In genomic region chr3:31103623-31104180, GRCh38 we compare ENCODE assay signal across 24 cellular contexts.
"Had no signal": no experiment of that assay in that cellular context is flagged by ENCODE, and none has a peak within 500 bp of the region (broad histone marks: within the 10 kb centered on the region; RNA-seq: fewer than 3 reads in every experiment).

No MANE protein-coding gene starts in this region.

- H3K4me1 Mint-ChIP-seq: neural crest cell; stimulated activated naive B cell treated with anti-CD40 and anti-IgM and Interleukin-4, amounts not matched to agents 10 μg/mL and 1 μg/mL and 100 μg/mL, for 72 hours had no signal

- H3K4me3 Mint-ChIP-seq: activated CD4-positive, alpha-beta T cell treated with anti-CD3 and anti-CD28 coated beads for 36 hours; activated naive CD8-positive, alpha-beta T cell treated with anti-CD3 and anti-CD28 coated beads, Interleukin-2, amount 10 ng/mL, durations not matched to agents 7 days and 5 days; activated T-cell treated with anti-CD3 and anti-CD28 coated beads, Interleukin-2, amount 50 U/mL, for 4 hours; naive thymus-derived CD4-positive, alpha-beta T cell; neural crest cell; stimulated activated naive B cell treated with anti-CD40 and anti-IgM and Interleukin-4, amounts not matched to agents 10 μg/mL and 1 μg/mL and 100 μg/mL, for 72 hours; T-helper 2 cell treated with Interferon-gamma antibody and Interleukin-4, amounts not matched to agents 5 μg/mL and 100 μg/mL, for 36 hours had no signal

- H3K27me3 Mint-ChIP-seq: activated CD4-positive, alpha-beta T cell treated with anti-CD3 and anti-CD28 coated beads for 36 hours; activated naive CD8-positive, alpha-beta T cell treated with anti-CD3 and anti-CD28 coated beads, Interleukin-2, amount 10 ng/mL, durations not matched to agents 7 days and 5 days; naive thymus-derived CD4-positive, alpha-beta T cell; stimulated activated naive B cell treated with anti-CD40 and anti-IgM and Interleukin-4, amounts not matched to agents 10 μg/mL and 1 μg/mL and 100 μg/mL, for 72 hours had no signal

- H3K27me3 ChIP-seq: cardiac muscle cell, left lung, right lobe of liver, testis, uterus had no signal

- H3K4me1 ChIP-seq: left lung, right lobe of liver, testis, uterus had no signal

- H3K36me3 ChIP-seq: cardiac muscle cell, heart right ventricle, left lung, right lobe of liver, uterus had no signal

- H3K9me3 Mint-ChIP-seq: stimulated activated naive B cell treated with anti-CD40 and anti-IgM and Interleukin-4, amounts not matched to agents 10 μg/mL and 1 μg/mL and 100 μg/mL, for 72 hours had no signal

- DNase-seq: activated CD4-positive, alpha-beta T cell treated with anti-CD3 and anti-CD28 coated beads for 36 hours; activated CD4-positive, alpha-beta T cell treated with anti-CD3 and anti-CD28 coated beads, Interleukin-2, amount 50 U/mL, for 48 hours; activated CD8-positive, alpha-beta memory T cell treated with anti-CD3 and anti-CD28 coated beads, Interleukin-2, amount 50 U/mL, for 48 hours; activated naive CD4-positive, alpha-beta T cell treated with Interleukin-2 at 50 U/mL for 16 hours; activated naive CD8-positive, alpha-beta T cell treated with anti-CD3 and anti-CD28 coated beads, Interleukin-2, amount 10 ng/mL, durations not matched to agents 7 days and 5 days; activated T-cell treated with anti-CD3 and anti-CD28 coated beads, Interleukin-2, amount 50 U/mL, for 4 hours; amniotic stem cell; cortex of kidney; heart right ventricle; kidney; left lung; naive thymus-derived CD4-positive, alpha-beta T cell; occipital lobe; right lobe of liver; stimulated activated CD4-positive, alpha-beta T cell treated with anti-CD3 and anti-CD28 coated beads, Interleukin-15, amount 100 ng/mL, for 24 hours; stimulated activated CD8-positive, alpha-beta memory T cell treated with anti-CD3 and anti-CD28 coated beads, Interleukin-4, amount 100 ng/mL, for 48 hours; stimulated activated naive B cell treated with anti-CD40 and anti-IgM and Interleukin-4, amounts not matched to agents 10 μg/mL and 1 μg/mL and 100 μg/mL, for 72 hours; testis; uterus had no signal

- ATAC-seq: activated CD4-positive, alpha-beta T cell treated with anti-CD3 and anti-CD28 coated beads for 36 hours; activated T-cell treated with anti-CD3 and anti-CD28 coated beads, Interleukin-2, amount 50 U/mL, for 4 hours; heart right ventricle; left lung; naive thymus-derived CD4-positive, alpha-beta T cell; right lobe of liver; stimulated activated naive B cell treated with anti-CD40 and anti-IgM and Interleukin-4, amounts not matched to agents 10 μg/mL and 1 μg/mL and 100 μg/mL, for 72 hours had no signal

- H3K27ac ChIP-seq: cardiac muscle cell, heart right ventricle, left lung, right lobe of liver, skin epidermis, testis, uterus had no signal

- H3K4me3 ChIP-seq: cardiac muscle cell, heart right ventricle, left lung, lung, right lobe of liver, skin epidermis, testis, uterus had no signal

- H3K36me3 Mint-ChIP-seq: stimulated activated naive B cell treated with anti-CD40 and anti-IgM and Interleukin-4, amounts not matched to agents 10 μg/mL and 1 μg/mL and 100 μg/mL, for 72 hours had no signal

- H3K27ac Mint-ChIP-seq: activated CD4-positive, alpha-beta T cell treated with anti-CD3 and anti-CD28 coated beads for 36 hours; activated naive CD8-positive, alpha-beta T cell treated with anti-CD3 and anti-CD28 coated beads, Interleukin-2, amount 10 ng/mL, durations not matched to agents 7 days and 5 days; stimulated activated naive B cell treated with anti-CD40 and anti-IgM and Interleukin-4, amounts not matched to agents 10 μg/mL and 1 μg/mL and 100 μg/mL, for 72 hours; T-helper 2 cell treated with Interferon-gamma antibody and Interleukin-4, amounts not matched to agents 5 μg/mL and 100 μg/mL, for 36 hours had no signal
